In genomic region chr12:31326689-31327659, GRCh38 we compare ENCODE assay signal across 8 cellular contexts. TPM values are rescaled to one million over a fixed set of nuclear protein-coding genes. Genes with fewer than 3 reads are reported as not detected.
DNase-seq lines count a peak whose midpoint lies in the region; ATAC-seq and TF ChIP-seq lines count a peak whose summit lies in the region.

No MANE protein-coding gene starts in this region.

- no peak for TF ChIP-seq CTCF in right lobe of liver (IDR thresholded peaks at IDR 0.05)
- TF ChIP-seq CTCF in tibial artery (IDR thresholded peaks at IDR 0.05) = no peak

- H3K9me3 ChIP-seq in right lobe of liver (no peaks in the 10 kb centered on the region), tibial artery (no peaks in the 10 kb centered on the region)

- no peaks in the 10 kb centered on the region for H3K27me3 Mint-ChIP-seq in activated T-cell treated with anti-CD3 and anti-CD28 coated beads, Interleukin-2, amount 50 U/mL, for 72 hours (ENCODE audit: low read depth)
- H3K27me3 Mint-ChIP-seq in activated naive CD8-positive, alpha-beta T cell treated with anti-CD3 and anti-CD28 coated beads, Interleukin-2, amount 50 U/mL, for 24 hours = peaks cover 2% of the 10 kb centered on the region

- H3K27me3 ChIP-seq in right lobe of liver = no peaks in the 10 kb centered on the region
- H3K27me3 ChIP-seq in tibial artery = no peaks in the 10 kb centered on the region

- peak overlapping the region; percentile 58 to 80 (median 72) for H3K4me3 ChIP-seq in right lobe of liver
- peak overlapping the region; percentile 72 to 91 for H3K4me3 ChIP-seq in tibial artery

- H3K27ac Mint-ChIP-seq in activated T-cell treated with anti-CD3 and anti-CD28 coated beads, Interleukin-2, amount 50 U/mL, for 72 hours = no peak overlapping the region
- H3K27ac Mint-ChIP-seq in activated naive CD8-positive, alpha-beta T cell treated with anti-CD3 and anti-CD28 coated beads, Interleukin-2, amount 50 U/mL, for 24 hours = peak overlapping the region; percentile 67

- 47% methylated on average over 20 of the region's 20 CpGs for WGBS in right lobe of liver (ENCODE audit: insufficient coverage, low coverage, low lambda C conversion rate, missing lambda C conversion rate)

- no peaks in the 10 kb centered on the region for H3K9me3 Mint-ChIP-seq in activated T-cell treated with anti-CD3 and anti-CD28 coated beads, Interleukin-2, amount 50 U/mL, for 72 hours
- no peaks in the 10 kb centered on the region for H3K9me3 Mint-ChIP-seq in activated naive CD8-positive, alpha-beta T cell treated with anti-CD3 and anti-CD28 coated beads, Interleukin-2, amount 50 U/mL, for 24 hours

- peaks cover 10 to 13% of the 10 kb centered on the region in 2 donors for H3K36me3 Mint-ChIP-seq in activated T-cell treated with anti-CD3 and anti-CD28 coated beads, Interleukin-2, amount 50 U/mL, for 72 hours (ENCODE audit: insufficient read depth in 2 of 2)
- H3K36me3 Mint-ChIP-seq in activated naive CD8-positive, alpha-beta T cell treated with anti-CD3 and anti-CD28 coated beads, Interleukin-2, amount 50 U/mL, for 24 hours (ENCODE audit: low read depth) = peaks cover 16% of the 10 kb centered on the region

- ATAC-seq in activated T-cell treated with anti-CD3 and anti-CD28 coated beads, Interleukin-2, amount 50 U/mL, for 72 hours (replicated peaks in 1 of 2) = no peak
- ATAC-seq in activated naive CD8-positive, alpha-beta T cell treated with anti-CD3 and anti-CD28 coated beads, Interleukin-2, amount 50 U/mL, for 24 hours = no peak
- ATAC-seq in right lobe of liver (no peak), GM21360 (IDR thresholded peaks at IDR 0.05; ENCODE audit: unreplicated experiment) (no peak)

- peaks cover 27% of the 10 kb centered on the region for H3K4me1 Mint-ChIP-seq in activated T-cell treated with anti-CD3 and anti-CD28 coated beads, Interleukin-2, amount 50 U/mL, for 72 hours (ENCODE audit: low read depth)
- peaks cover 28% of the 10 kb centered on the region for H3K4me1 Mint-ChIP-seq in activated naive CD8-positive, alpha-beta T cell treated with anti-CD3 and anti-CD28 coated beads, Interleukin-2, amount 50 U/mL, for 24 hours

- H3K36me3 ChIP-seq in right lobe of liver (no peaks in the 10 kb centered on the region), tibial artery (no peaks in the 10 kb centered on the region)

- DNase-seq in activated T-cell treated with anti-CD3 and anti-CD28 coated beads, Interleukin-2, amount 50 U/mL, for 72 hours = no peak
- DNase-seq in activated T-cell treated with anti-CD3 and anti-CD28 coated beads for 4 hours = no peak
- DNase-seq in activated naive CD8-positive, alpha-beta T cell treated with anti-CD3 and anti-CD28 coated beads, Interleukin-2, amount 50 U/mL, for 24 hours = no peak
- no peak for DNase-seq in right lobe of liver
- no peak for DNase-seq in tibial artery
- no peak for DNase-seq in SW 1271 (lab: John Stamatoyannopoulos, UW)
- DNase-seq in HuH-7.5 (ENCODE audit: low spot score) = no peak

- H3K27ac ChIP-seq in right lobe of liver (peak overlapping the region; percentile 49 to 90 (median 70)), tibial artery (peak overlapping the region; percentile 78 to 80)

- intact Hi-C loops in right lobe of liver (cut with DNase I) (no loop called here), tibial artery (cut with DNase I; ENCODE audit: low total_unique reads) (no loop called here)

- H3K4me3 Mint-ChIP-seq in activated T-cell treated with anti-CD3 and anti-CD28 coated beads, Interleukin-2, amount 50 U/mL, for 72 hours = peak overlapping the region; percentile 92 to 96
- peak overlapping the region; percentile 97 for H3K4me3 Mint-ChIP-seq in activated naive CD8-positive, alpha-beta T cell treated with anti-CD3 and anti-CD28 coated beads, Interleukin-2, amount 50 U/mL, for 24 hours

- no peak for TF ChIP-seq POLR2A in right lobe of liver (IDR thresholded peaks at IDR 0.05)

- H3K4me1 ChIP-seq in right lobe of liver (no peaks in the 10 kb centered on the region), tibial artery (peaks cover 0 to 4% (median 2%) of the 10 kb centered on the region in 4 donors)

RNA-seq across cellular contexts. Expression of gene SINHCAF, which starts 1.0 kb away (rescaled TPM):
- 100 to 1,000 TPM; 189 to 216 TPM for total RNA-seq in activated T-cell treated with anti-CD3 and anti-CD28 coated beads, Interleukin-2, amount 50 U/mL, for 72 hours
- total RNA-seq in right lobe of liver = 10 to 100 TPM in 2 of 6 experiments, 1 to 10 TPM in 4; 1.6 to 21.9 (median 8.2) TPM

Comparison
In these comparisons a context has a peak if more than half of its experiments do, and no peak if none do; other contexts are left out.
1. RNA of gene SINHCAF, which starts 1.0 kb away (total RNA-seq): 189 to 216 TPM in activated T-cell treated with anti-CD3 and anti-CD28 coated beads, Interleukin-2, amount 50 U/mL, for 72 hours; 1.6 to 21.9 TPM in right lobe of liver; every median in the first group is over 4 times any median in the second.